In the genomic region with DNA sequence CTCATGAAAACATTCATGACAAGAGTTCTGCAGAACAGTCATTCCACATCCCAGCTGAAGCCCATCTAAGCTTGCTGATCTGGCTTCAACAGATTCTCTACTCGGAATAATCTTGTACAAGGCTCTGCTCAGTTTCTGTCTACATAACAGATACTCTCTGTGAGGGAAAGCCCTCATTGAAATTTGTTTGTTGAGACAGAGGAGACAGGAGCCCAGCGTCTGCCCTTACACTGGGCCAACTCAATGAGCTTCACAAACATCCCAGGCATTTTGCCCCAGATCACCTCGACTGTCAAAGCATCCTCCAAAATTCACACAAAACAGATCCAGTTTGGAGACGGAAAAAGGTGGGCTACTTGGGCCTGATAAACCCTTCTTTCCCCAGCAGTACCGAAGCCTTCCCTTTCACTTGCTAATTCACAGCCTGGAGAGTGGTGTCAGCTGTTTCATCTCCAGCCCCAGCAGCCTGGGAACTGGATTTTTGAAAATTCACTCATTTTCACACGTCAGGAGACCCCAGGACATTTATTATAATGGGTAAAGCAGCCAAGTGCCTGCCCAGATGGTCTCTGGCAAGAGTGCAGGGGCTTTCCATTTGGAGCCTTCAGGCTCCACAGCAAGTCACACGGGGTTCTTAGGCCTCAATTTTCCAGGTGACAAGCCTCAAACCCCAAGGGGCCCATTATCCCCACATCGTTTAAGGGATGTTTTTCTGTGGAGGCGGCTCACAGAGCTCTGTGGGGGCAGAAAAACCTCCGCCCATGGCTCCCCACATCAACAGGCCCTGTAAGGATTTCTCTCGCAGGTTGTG, we compare ENCODE assay signal across 17 cellular contexts. TPM values are rescaled to one million over a fixed set of nuclear protein-coding genes. Genes with fewer than 3 reads are reported as not detected.
DNase-seq lines count a peak whose midpoint lies in the region; ATAC-seq and TF ChIP-seq lines count a peak whose summit lies in the region.
"Had no signal": no experiment of that assay in that cellular context is flagged by ENCODE, and none has a peak within 500 bp of the region (broad histone marks: within the 10 kb centered on the region; RNA-seq: fewer than 3 reads in every experiment).

No MANE protein-coding gene starts in this region.

- H3K9me3 Mint-ChIP-seq in activated T-helper 2 cell treated with anti-CD3 and anti-CD28 coated beads, Interferon-gamma antibody, Interleukin-2, Interleukin-4, amounts not matched to agents 10 μg/mL and 5 μg/mL and 100 μg/mL, durations not matched to agents 14 hours and 24 hours and 36 hours, result no peaks in the 10 kb centered on the region
- H3K9me3 Mint-ChIP-seq in natural killer cell, result no peaks in the 10 kb centered on the region

- ATAC-seq in natural killer cell (no peak), upper lobe of left lung (ENCODE audit: low FRiP score in 2 of 2) (no peak), HG03097 (IDR thresholded peaks at IDR 0.05; ENCODE audit: low FRiP score, unreplicated experiment) (no peak)
- ATAC-seq: upper lobe of right lung had no signal

- no peak for TF ChIP-seq EP300 in upper lobe of left lung (IDR thresholded peaks at IDR 0.05)

- H3K4me3 Mint-ChIP-seq in activated T-helper 2 cell treated with anti-CD3 and anti-CD28 coated beads, Interferon-gamma antibody, Interleukin-2, Interleukin-4, amounts not matched to agents 10 μg/mL and 5 μg/mL and 100 μg/mL, durations not matched to agents 14 hours and 24 hours and 36 hours (ENCODE audit: low read depth), result no peak overlapping the region
- no peak overlapping the region for H3K4me3 Mint-ChIP-seq in natural killer cell

- H3K9ac ChIP-seq in HUES64 (ENCODE audit: low read depth, low read length), result peak overlapping the region; percentile 2; the same call in 1 of the 2 replicates

- TF ChIP-seq POLR2A in lower leg skin (IDR thresholded peaks at IDR 0.05), result no peak
- no peak for TF ChIP-seq POLR2A in upper lobe of left lung (IDR thresholded peaks at IDR 0.05)

- peaks cover 60% of the 10 kb centered on the region for H3K4me1 Mint-ChIP-seq in activated T-helper 2 cell treated with anti-CD3 and anti-CD28 coated beads, Interferon-gamma antibody, Interleukin-2, Interleukin-4, amounts not matched to agents 10 μg/mL and 5 μg/mL and 100 μg/mL, durations not matched to agents 14 hours and 24 hours and 36 hours (ENCODE audit: low read depth)
- H3K4me1 Mint-ChIP-seq in natural killer cell, result peaks cover 26 to 36% of the 10 kb centered on the region in 2 donors

- H3K27me3 Mint-ChIP-seq in activated T-helper 2 cell treated with anti-CD3 and anti-CD28 coated beads, Interferon-gamma antibody, Interleukin-2, Interleukin-4, amounts not matched to agents 10 μg/mL and 5 μg/mL and 100 μg/mL, durations not matched to agents 14 hours and 24 hours and 36 hours (ENCODE audit: low read depth), result no peaks in the 10 kb centered on the region
- no peaks in the 10 kb centered on the region for H3K27me3 Mint-ChIP-seq in natural killer cell (ENCODE audit: low read depth in 2 of 2)

- H3K36me3 Mint-ChIP-seq in activated T-helper 2 cell treated with anti-CD3 and anti-CD28 coated beads, Interferon-gamma antibody, Interleukin-2, Interleukin-4, amounts not matched to agents 10 μg/mL and 5 μg/mL and 100 μg/mL, durations not matched to agents 14 hours and 24 hours and 36 hours (ENCODE audit: low read depth), result peaks cover 42% of the 10 kb centered on the region
- no peaks in the 10 kb centered on the region for H3K36me3 Mint-ChIP-seq in natural killer cell

- H3K36me3 ChIP-seq in HUES64 (ENCODE audit: insufficient read depth, low read length) (no peaks in the 10 kb centered on the region), upper lobe of left lung (no peaks in the 10 kb centered on the region)
- H3K36me3 ChIP-seq: cardiac muscle cell, SJCRH30, upper lobe of right lung had no signal

- DNase-seq in NCI-H510A treated with DMSO at 0.1 percent for 48 hours (lab: John Stamatoyannopoulos, UW) (peak; percentile 31), NCI-H510A (lab: John Stamatoyannopoulos, UW) (no peak), natural killer cell (no peak), lower leg skin (ENCODE audit: low spot score in 2 of 2) (no peak), upper lobe of left lung (no peak)
- no peak for DNase-seq in activated T-helper 2 cell treated with anti-CD3 and anti-CD28 coated beads, Interferon-gamma antibody, Interleukin-2, Interleukin-4, amounts not matched to agents 10 μg/mL and 5 μg/mL and 100 μg/mL, durations not matched to agents 14 hours and 24 hours and 36 hours (ENCODE audit: low spot score)
- DNase-seq: activated T-cell treated with anti-CD3 and anti-CD28 coated beads, Interleukin-2, amount 50 U/mL, for 48 hours; DND-41; Kasumi-1; NCI-H82; SJCRH30; upper lobe of right lung had no signal

- TF ChIP-seq CTCF in natural killer cell (IDR thresholded peaks at IDR 0.05) (no peak), lower leg skin (IDR thresholded peaks at IDR 0.05) (no peak), upper lobe of left lung (IDR thresholded peaks at IDR 0.05) (no peak)

- H3K4me3 ChIP-seq in HUES64 (ENCODE audit: low read length) (no peak overlapping the region), lower leg skin (ENCODE audit: low read depth, poor library complexity, severe bottlenecking) (no peak overlapping the region), upper lobe of left lung (no peak overlapping the region)
- H3K4me3 ChIP-seq: cardiac muscle cell, hepatocyte, lung, SJCRH30, upper lobe of right lung had no signal

- intact Hi-C loops in activated T-helper 2 cell treated with anti-CD3 and anti-CD28 coated beads, Interferon-gamma antibody, Interleukin-2, Interleukin-4, amounts not matched to agents 10 μg/mL and 5 μg/mL and 100 μg/mL, durations not matched to agents 14 hours and 24 hours and 36 hours (cut with micrococcal nuclease), result no loop called here
- intact Hi-C loops in natural killer cell (cut with micrococcal nuclease) (no loop called here), lower leg skin (cut with DNase I; ENCODE audit: low total_unique reads) (loop anchor here (5.0 kb wide), 1 partner anchor 200 kb away; no protein-coding TSS in a partner anchor)

- H3K4me1 ChIP-seq in HUES64 (ENCODE audit: insufficient read depth, low read length) (peaks cover 24% of the 10 kb centered on the region), upper lobe of left lung (peaks cover 0 to 2% (median 0%) of the 10 kb centered on the region in 4 donors)
- H3K4me1 ChIP-seq: SJCRH30, upper lobe of right lung had no signal

- 35% methylated on average over 11 of the region's 11 CpGs for WGBS in HUES64
- 49 to 63% methylated on average over 11 of the region's 11 CpGs for whole genome bisulfite sequencing in lower leg skin, 2 donors
- WGBS in upper lobe of left lung, 2 donors, result 67 to 74% methylated on average over 10 to 11 of the region's 11 CpGs

- H3K9me3 ChIP-seq in HUES64 (ENCODE audit: insufficient read depth, low read depth, low read length) (no peaks in the 10 kb centered on the region), upper lobe of left lung (no peaks in the 10 kb centered on the region)
- H3K9me3 ChIP-seq: SJCRH30, upper lobe of right lung had no signal

- peak overlapping the region; percentile 43 for H3K27ac Mint-ChIP-seq in activated T-helper 2 cell treated with anti-CD3 and anti-CD28 coated beads, Interferon-gamma antibody, Interleukin-2, Interleukin-4, amounts not matched to agents 10 μg/mL and 5 μg/mL and 100 μg/mL, durations not matched to agents 14 hours and 24 hours and 36 hours
- H3K27ac Mint-ChIP-seq in natural killer cell, result peak overlapping the region; percentile 22 to 46

- H3K27ac ChIP-seq in HUES64 (ENCODE audit: low read depth, low read length) (peak overlapping the region; percentile 40; the same call in 1 of the 2 replicates), upper lobe of left lung (no peak overlapping the region)
- H3K27ac ChIP-seq: cardiac muscle cell, hepatocyte, SJCRH30, upper lobe of right lung had no signal

- no peaks in the 10 kb centered on the region for H3K27me3 ChIP-seq in HUES64 (ENCODE audit: insufficient read depth, low read length)
- no peaks in the 10 kb centered on the region for H3K27me3 ChIP-seq in upper lobe of left lung
- H3K27me3 ChIP-seq: cardiac muscle cell, hepatocyte, SJCRH30, upper lobe of right lung had no signal

RNA-seq across cellular contexts. Expression of gene CCDC167, which starts 7.3 kb away (rescaled TPM):
- polyA plus RNA-seq in HUES64 (2013, experiment 1 of 2), result 21.6 TPM
- 29.9 TPM for polyA plus RNA-seq in HUES64 (2013, experiment 2 of 2)
- 69.8 and 76.9 TPM in 2 replicates for total RNA-seq in activated T-helper 2 cell treated with anti-CD3 and anti-CD28 coated beads, Interferon-gamma antibody, Interleukin-2, Interleukin-4, amounts not matched to agents 10 μg/mL and 5 μg/mL and 100 μg/mL, durations not matched to agents 14 hours and 24 hours and 36 hours
- total RNA-seq in natural killer cell, result 10 to 100 TPM; 10.2 to 27.4 (median 19.4) TPM
- total RNA-seq in lower leg skin, result 10 to 100 TPM; 11.8 to 21.8 (median 14.5) TPM
- 10 to 100 TPM in 4 of 6 donors, 1 to 10 TPM in 1, not detected in 1; 9.7 to 45.0 (median 16.7) TPM for total RNA-seq in upper lobe of left lung

RNA-seq across cellular contexts. Expression of gene CMTR1, which starts 59.4 kb away (rescaled TPM):
- 23.9 TPM for polyA plus RNA-seq in HUES64 (2013, experiment 1 of 2)
- 26.3 TPM for polyA plus RNA-seq in HUES64 (2013, experiment 2 of 2)
- 51.8 and 55.6 TPM in 2 replicates for total RNA-seq in activated T-helper 2 cell treated with anti-CD3 and anti-CD28 coated beads, Interferon-gamma antibody, Interleukin-2, Interleukin-4, amounts not matched to agents 10 μg/mL and 5 μg/mL and 100 μg/mL, durations not matched to agents 14 hours and 24 hours and 36 hours
- total RNA-seq in natural killer cell (100 to 1,000 TPM in 1 of 3 donors, 10 to 100 TPM in 2; 85.0 to 111 (median 94.7) TPM), lower leg skin (10 to 100 TPM; 24.5 to 34.1 (median 28.1) TPM), upper lobe of left lung (10 to 100 TPM; 34.5 to 80.7 (median 38.1) TPM)
